In the genomic region with DNA sequence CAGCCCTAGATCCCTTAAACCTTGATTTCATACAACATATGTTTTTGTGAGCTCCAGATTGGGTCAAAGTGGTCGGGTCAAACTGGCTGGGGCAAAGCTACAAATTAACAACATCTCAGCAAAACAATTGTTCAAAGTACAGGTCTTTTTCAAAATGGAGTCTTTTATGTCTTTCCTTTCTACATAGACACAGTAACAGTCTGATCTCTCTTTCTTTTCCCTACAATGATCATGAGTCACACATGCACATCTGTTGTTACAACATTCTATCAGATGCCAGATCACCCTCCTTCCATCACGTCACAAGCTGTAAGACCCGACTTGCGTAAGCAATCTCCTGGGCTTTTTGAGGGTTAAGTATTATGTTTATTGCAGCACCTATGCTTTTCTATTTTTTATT, we compare ENCODE assay signal across 1 cellular context.
A peak's percentile ranks its signal among the peaks of the same experiment; 100 is the strongest.
TF ChIP-seq lines count a peak whose summit lies in the region.

No MANE protein-coding gene starts in this region.

TF ChIP-seq in SK-N-SH treated with all-trans-retinoic acid at 6 μM for 48 hours, 23 proteins besides CTCF, POLR2A, EP300 and RAD21 (continued from another document):
- TF ChIP-seq, protein P1, sequence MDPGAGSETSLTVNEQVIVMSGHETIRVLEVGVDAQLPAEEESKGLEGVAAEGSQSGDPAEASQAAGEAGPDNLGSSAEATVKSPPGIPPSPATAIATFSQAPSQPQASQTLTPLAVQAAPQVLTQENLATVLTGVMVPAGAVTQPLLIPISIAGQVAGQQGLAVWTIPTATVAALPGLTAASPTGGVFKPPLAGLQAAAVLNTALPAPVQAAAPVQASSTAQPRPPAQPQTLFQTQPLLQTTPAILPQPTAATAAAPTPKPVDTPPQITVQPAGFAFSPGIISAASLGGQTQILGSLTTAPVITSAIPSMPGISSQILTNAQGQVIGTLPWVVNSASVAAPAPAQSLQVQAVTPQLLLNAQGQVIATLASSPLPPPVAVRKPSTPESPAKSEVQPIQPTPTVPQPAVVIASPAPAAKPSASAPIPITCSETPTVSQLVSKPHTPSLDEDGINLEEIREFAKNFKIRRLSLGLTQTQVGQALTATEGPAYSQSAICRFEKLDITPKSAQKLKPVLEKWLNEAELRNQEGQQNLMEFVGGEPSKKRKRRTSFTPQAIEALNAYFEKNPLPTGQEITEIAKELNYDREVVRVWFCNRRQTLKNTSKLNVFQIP (CRISPR knock-in tag; IDR thresholded peaks at IDR 0.05; ENCODE audit: borderline replicate concordance, low read depth), result 0 out of 2 replicates have a peak, but pooled peaks have one; percentile 36
- no peak for TF ChIP-seq TOX (CRISPR knock-in tag; IDR thresholded peaks at IDR 0.05; ENCODE audit: borderline replicate concordance)
- no peak for TF ChIP-seq BACH2 (CRISPR knock-in tag; IDR thresholded peaks at IDR 0.05; ENCODE audit: borderline replicate concordance)
- no peak for TF ChIP-seq RARB (CRISPR knock-in tag; IDR thresholded peaks at IDR 0.05)
- peak; percentile 87 for TF ChIP-seq ZFP3 (CRISPR knock-in tag; IDR thresholded peaks at IDR 0.05)
- 0 out of 2 replicates have a peak, but pooled peaks have one; percentile 63 for TF ChIP-seq GLIS3 (CRISPR knock-in tag; IDR thresholded peaks at IDR 0.05)
- peak; percentile 75 for TF ChIP-seq ISL1 (CRISPR knock-in tag; IDR thresholded peaks at IDR 0.05)
- TF ChIP-seq TCF4 (CRISPR knock-in tag; IDR thresholded peaks at IDR 0.05; ENCODE audit: borderline replicate concordance), result no peak
